In the genomic region with DNA sequence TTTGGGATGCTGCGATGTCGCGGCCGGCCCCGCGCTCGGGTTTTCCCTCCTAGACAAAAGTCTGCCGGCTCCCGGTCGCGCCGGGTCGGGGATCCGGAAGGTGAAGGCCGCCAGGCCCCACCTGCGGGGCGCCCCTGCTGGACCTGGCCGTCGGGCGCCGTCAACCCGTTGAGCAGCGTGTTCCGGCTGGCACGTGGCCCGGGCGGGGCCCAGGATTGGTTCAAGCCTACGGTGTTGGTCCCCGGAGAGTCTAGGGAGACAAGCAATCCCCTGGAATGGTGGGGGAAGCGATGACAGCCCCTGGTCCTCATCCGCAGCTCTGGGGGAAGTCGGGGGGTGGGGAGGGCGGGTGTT, we compare ENCODE assay signal across 17 cellular contexts. TPM values are rescaled to one million over a fixed set of nuclear protein-coding genes. Genes with fewer than 3 reads are reported as not detected.
DNase-seq lines count a peak whose midpoint lies in the region; ATAC-seq and TF ChIP-seq lines count a peak whose summit lies in the region.
"Not testable (repeated sequence)": the region's sequence is repeated elsewhere in the genome, so short reads cannot be mapped to it uniquely, and the experiment has no call there.
"Had no signal": no experiment of that assay in that cellular context is flagged by ENCODE, and none has a peak within 500 bp of the region (broad histone marks: within the 10 kb centered on the region; RNA-seq: fewer than 3 reads in every experiment).

No MANE protein-coding gene starts in this region.

- not testable (repeated sequence) for H3K27ac Mint-ChIP-seq in CD4-positive, CD25-positive, alpha-beta regulatory T cell; T-helper 17 cell; natural killer cell

- peak; percentile 62 to 67 for ATAC-seq in CD4-positive, CD25-positive, alpha-beta regulatory T cell (ENCODE audit: low read depth in 2 of 2)
- peak; percentile 64 for ATAC-seq in GM19324 (IDR thresholded peaks at IDR 0.05; ENCODE audit: low FRiP score, unreplicated experiment)
- peak; percentile 34 for ATAC-seq in GM21576 (IDR thresholded peaks at IDR 0.05; ENCODE audit: unreplicated experiment)
- ATAC-seq in HG02885 (IDR thresholded peaks at IDR 0.05; ENCODE audit: poor library complexity, unreplicated experiment), result peak; percentile 57
- ATAC-seq in HG03342 (IDR thresholded peaks at IDR 0.05; ENCODE audit: unreplicated experiment), result peak; percentile 55
- peak; percentile 77 for ATAC-seq in T-helper 17 cell
- peak; percentile 68 for ATAC-seq in esophagus mucosa
- peak; percentile 74 to 79 (median 76) for ATAC-seq in natural killer cell

- not testable (repeated sequence) for H3K27me3 Mint-ChIP-seq in CD4-positive, CD25-positive, alpha-beta regulatory T cell; T-helper 17 cell; natural killer cell (ENCODE audit: low read depth in 2 of 2)

- DNase-seq in CD4-positive, CD25-positive, alpha-beta regulatory T cell; T-helper 17 cell; natural killer cell: not testable (repeated sequence)

- H3K4me3 Mint-ChIP-seq in CD4-positive, CD25-positive, alpha-beta regulatory T cell; T-helper 17 cell; natural killer cell: not testable (repeated sequence)

- not testable (repeated sequence) for H3K9me3 ChIP-seq in CD4-positive, CD25-positive, alpha-beta regulatory T cell (ENCODE audit: control insufficient read depth in 2 of 2, low read length in 2 of 2); T-helper 17 cell (ENCODE audit: control insufficient read depth, low read length, poor library complexity, severe bottlenecking)

- H3K4me1 ChIP-seq in CD4-positive, CD25-positive, alpha-beta regulatory T cell (ENCODE audit: control insufficient read depth, insufficient read depth, low read length, poor library complexity, severe bottlenecking), result not testable (repeated sequence)

- H3K36me3 ChIP-seq in CD4-positive, CD25-positive, alpha-beta regulatory T cell (ENCODE audit: control insufficient read depth, insufficient read depth, low read length), result not testable (repeated sequence)

- H3K27me3 ChIP-seq in CD4-positive, CD25-positive, alpha-beta regulatory T cell (ENCODE audit: control insufficient read depth, insufficient read depth, low read length), result not testable (repeated sequence)

- H3K4me1 Mint-ChIP-seq in CD4-positive, CD25-positive, alpha-beta regulatory T cell; T-helper 17 cell; natural killer cell: not testable (repeated sequence)

- H3K36me3 Mint-ChIP-seq in CD4-positive, CD25-positive, alpha-beta regulatory T cell; T-helper 17 cell (ENCODE audit: low read depth); natural killer cell: not testable (repeated sequence)

- H3K9me3 Mint-ChIP-seq in CD4-positive, CD25-positive, alpha-beta regulatory T cell; natural killer cell: not testable (repeated sequence)

- TF ChIP-seq CTCF in natural killer cell (IDR thresholded peaks at IDR 0.05), result not testable (repeated sequence)

- H3K4me3 ChIP-seq in CD4-positive, CD25-positive, alpha-beta regulatory T cell (ENCODE audit: low read depth, low read length), result not testable (repeated sequence)

- intact Hi-C loops in natural killer cell (cut with micrococcal nuclease), result not testable (repeated sequence)

- not testable (repeated sequence) for H3K27ac ChIP-seq in CD4-positive, CD25-positive, alpha-beta regulatory T cell (ENCODE audit: insufficient read depth, low read length, poor library complexity, severe bottlenecking)

RNA-seq across cellular contexts. Expression of a gene that starts 0.3 kb away (rescaled TPM):
- 5.6 TPM for total RNA-seq in CD4-positive, CD25-positive, alpha-beta regulatory T cell
- polyA plus RNA-seq in CD4-positive, CD25-positive, alpha-beta regulatory T cell, result 10 to 100 TPM in 2 of 4 donors, 1 to 10 TPM in 2; 7.4 to 34.3 (median 18.9) TPM
- 1 to 10 TPM in 1 of 2 donors, under 1 TPM in 1; 0.90 to 4.3 TPM for total RNA-seq in T-helper 17 cell
- total RNA-seq in esophagus mucosa, result 2.6 TPM
- total RNA-seq in natural killer cell, result 10 to 100 TPM in 1 of 3 donors, 1 to 10 TPM in 2; 1.0 to 16.3 (median 1.5) TPM

RNA-seq across cellular contexts. Expression of a gene that starts 11.8 kb away (rescaled TPM):
- total RNA-seq in CD4-positive, CD25-positive, alpha-beta regulatory T cell, result not detected
- under 1 TPM in 2 of 4 donors, not detected in 2; 0.31 to 0.44 TPM for polyA plus RNA-seq in CD4-positive, CD25-positive, alpha-beta regulatory T cell
- total RNA-seq in T-helper 17 cell (not detected), esophagus mucosa (not detected), natural killer cell (under 1 TPM in 1 of 3 donors, not detected in 2; 0.60 TPM)
- total RNA-seq: activated T-helper 1 cell treated with anti-CD3 and anti-CD28 coated beads, Interleukin-12 subunit alpha, Interleukin-12 subunit beta, Interleukin-2, Interleukin-4 antibody, amounts not matched to agents 30 ng/mL and 10 ng/mL and 1 ng/mL, durations not matched to agents 14 hours and 24 hours and 36 hours; CD8-positive, alpha-beta memory T cell; HT1080; occipital lobe; SJSA1; urinary bladder had no signal
- polyA plus RNA-seq: CD8-positive, alpha-beta memory T cell had no signal

RNA-seq across cellular contexts. Expression of a gene that starts 48.2 kb away (rescaled TPM):
- total RNA-seq in CD4-positive, CD25-positive, alpha-beta regulatory T cell, result not detected
- polyA plus RNA-seq in CD4-positive, CD25-positive, alpha-beta regulatory T cell, result not detected
- not detected for total RNA-seq in T-helper 17 cell
- total RNA-seq in esophagus mucosa, result not detected
- not detected for total RNA-seq in natural killer cell
- total RNA-seq: activated T-helper 1 cell treated with anti-CD3 and anti-CD28 coated beads, Interleukin-12 subunit alpha, Interleukin-12 subunit beta, Interleukin-2, Interleukin-4 antibody, amounts not matched to agents 30 ng/mL and 10 ng/mL and 1 ng/mL, durations not matched to agents 14 hours and 24 hours and 36 hours; CD8-positive, alpha-beta memory T cell; chondrocyte; HT1080; M059J; occipital lobe; SJSA1; skeletal muscle tissue; urinary bladder had no signal
- polyA plus RNA-seq: CD8-positive, alpha-beta memory T cell; urinary bladder had no signal
